Comparison of ENCODE assay signal across 8 cellular contexts in genomic region chr4:138242076-138242829, GRCh38. TPM values are rescaled to one million over a fixed set of nuclear protein-coding genes. Genes with fewer than 3 reads are reported as not detected.
DNase-seq lines count a peak whose midpoint lies in the region; ATAC-seq and TF ChIP-seq lines count a peak whose summit lies in the region.

TSS of gene SLC7A11 (minus strand) at chr4:138242349. CDS start at chr4:138242069, 280 bp downstream.

- peak; percentile 97 for ATAC-seq in GM19463 (IDR thresholded peaks at IDR 0.05; ENCODE audit: unreplicated experiment)
- ATAC-seq in HG03571 (IDR thresholded peaks at IDR 0.05; ENCODE audit: unreplicated experiment): peak; percentile 97
- peak; percentile 94 for ATAC-seq in natural killer cell treated with Interleukin-12 subunit alpha and Interleukin-12 subunit beta and Interleukin-15 and Interleukin-18, amount 100 ng/mL, for 72 hours

- TF ChIP-seq POLR2A in thyroid gland (IDR thresholded peaks at IDR 0.05): peak in 1 of 2 donors; percentile 85

- WGBS in thyroid gland, 2 donors: 8 to 9% methylated on average over 12 of the region's 12 CpGs

- H3K4me3 ChIP-seq in fibroblast of lung (replicated peaks in 1 of 4; ENCODE audit: control extremely low read depth in 1 of 4, insufficient read depth in 1 of 4, low read depth in 3 of 4, low read length in 4 of 4): peak within 1 kb of the TSS; percentile 58 to 86 (median 60)
- H3K4me3 ChIP-seq in thyroid gland (replicated peaks in 1 of 3): peak within 1 kb of the TSS in 2 of 3 donors; percentile 9 to 15

- DNase-seq in DMS114 treated with DMSO at 0.1 percent for 48 hours (lab: John Stamatoyannopoulos, UW; ENCODE audit: unreplicated experiment): peak; percentile 47
- peak; percentile 89 for DNase-seq in NCI-H748 treated with DMSO at 0.1 percent for 48 hours (lab: John Stamatoyannopoulos, UW)
- peak; percentile 60 for DNase-seq in activated CD8-positive, alpha-beta memory T cell treated with anti-CD3 and anti-CD28 coated beads, Interleukin-2, amount 50 U/mL, for 48 hours
- peak; percentile 99 for DNase-seq in fibroblast of lung (ENCODE audit: low read depth in 2 of 2)
- DNase-seq in natural killer cell treated with Interleukin-12 subunit alpha and Interleukin-12 subunit beta and Interleukin-15 and Interleukin-18, amount 100 ng/mL, for 72 hours (ENCODE audit: low spot score): peak; percentile 60
- peak; percentile 74 to 78 for DNase-seq in thyroid gland

- peaks cover 8 to 13% of the 10 kb centered on the region in 2 donors for H3K4me1 Mint-ChIP-seq in natural killer cell treated with Interleukin-12 subunit alpha and Interleukin-12 subunit beta and Interleukin-15 and Interleukin-18, amount 100 ng/mL, for 72 hours (ENCODE audit: low read depth in 2 of 2)

- peak within 1 kb of the TSS; percentile 97 for H3K4me2 ChIP-seq in fibroblast of lung (ENCODE audit: extremely low read depth, insufficient read depth, low read length)

- H3K36me3 Mint-ChIP-seq in natural killer cell treated with Interleukin-12 subunit alpha and Interleukin-12 subunit beta and Interleukin-15 and Interleukin-18, amount 100 ng/mL, for 72 hours: peaks cover 6% of the 10 kb centered on the region

- H3K36me3 ChIP-seq in fibroblast of lung (ENCODE audit: control insufficient read depth, insufficient read depth, low read length) (no peaks in the 10 kb centered on the region), thyroid gland (no peaks in the 10 kb centered on the region)

- H3K9ac ChIP-seq in fibroblast of lung (ENCODE audit: insufficient read depth, low read length): peak within 1 kb of the TSS; percentile 69

- H3K27me3 ChIP-seq in fibroblast of lung (ENCODE audit: control insufficient read depth, insufficient read depth, low read length) (no peaks in the 10 kb centered on the region), thyroid gland (no peaks in the 10 kb centered on the region)

- intact Hi-C loops in thyroid gland (cut with DNase I): no loop called here

- H3K79me2 ChIP-seq in fibroblast of lung (ENCODE audit: control insufficient read depth, insufficient read depth, low read length): peaks cover 17% of the 10 kb centered on the region

- H3K9me3 ChIP-seq in fibroblast of lung (ENCODE audit: control insufficient read depth, insufficient read depth, low read depth, low read length): no peaks in the 10 kb centered on the region
- H3K9me3 ChIP-seq in thyroid gland: no peaks in the 10 kb centered on the region

- peak within 1 kb of the TSS; percentile 93 for H3K27ac ChIP-seq in fibroblast of lung (ENCODE audit: insufficient read depth, low read length)
- peak within 1 kb of the TSS; percentile 75 to 88 (median 77) for H3K27ac ChIP-seq in thyroid gland

- no peaks in the 10 kb centered on the region for H4K20me1 ChIP-seq in fibroblast of lung (ENCODE audit: control insufficient read depth, extremely low read depth, insufficient read depth, low read length)

- peak within 1 kb of the TSS; percentile 86 to 88 for H3K27ac Mint-ChIP-seq in natural killer cell treated with Interleukin-12 subunit alpha and Interleukin-12 subunit beta and Interleukin-15 and Interleukin-18, amount 100 ng/mL, for 72 hours

- H3K4me3 Mint-ChIP-seq in natural killer cell treated with Interleukin-12 subunit alpha and Interleukin-12 subunit beta and Interleukin-15 and Interleukin-18, amount 100 ng/mL, for 72 hours: peak within 1 kb of the TSS; percentile 93

- TF ChIP-seq CTCF in fibroblast of lung (conservative IDR thresholded peaks at IDR 0.05 in 1 of 2, IDR thresholded peaks at IDR 0.05 in 1 of 2; ENCODE audit: low read depth in 1 of 2, low read length in 2 of 2) (no peak), thyroid gland (IDR thresholded peaks at IDR 0.05) (peak in 1 of 6 experiments; percentile 24)

- H3K4me1 ChIP-seq in fibroblast of lung (ENCODE audit: control insufficient read depth, extremely low read depth, insufficient read depth, low read length) (no peaks in the 10 kb centered on the region), thyroid gland (peaks cover 0 to 7% of the 10 kb centered on the region in 2 donors)

- H3K27me3 Mint-ChIP-seq in natural killer cell treated with Interleukin-12 subunit alpha and Interleukin-12 subunit beta and Interleukin-15 and Interleukin-18, amount 100 ng/mL, for 72 hours: no peaks in the 10 kb centered on the region

- H3K9me3 Mint-ChIP-seq in natural killer cell treated with Interleukin-12 subunit alpha and Interleukin-12 subunit beta and Interleukin-15 and Interleukin-18, amount 100 ng/mL, for 72 hours: no peaks in the 10 kb centered on the region

- H2AFZ ChIP-seq in fibroblast of lung (ENCODE audit: low read length): peak within 1 kb of the TSS; percentile 68

RNA-seq across cellular contexts. Expression of gene SLC7A11, which starts in this region (rescaled TPM):
- total RNA-seq in fibroblast of lung (46.0 and 74.8 TPM in 2 replicates), thyroid gland (10 to 100 TPM in 1 of 4 donors, 1 to 10 TPM in 3; 6.2 to 39.8 (median 8.8) TPM)
- 9.6 and 16.0 TPM in 2 replicates for polyA plus RNA-seq in fibroblast of lung
- 5.9 and 9.5 TPM in 2 replicates for polyA plus RNA-seq in fibroblast of lung (2012)
- 20.1 and 22.5 TPM in 2 replicates for polyA minus RNA-seq in fibroblast of lung (ENCODE audit: low replicate concordance)
- 1 to 10 TPM; 7.6 to 9.1 TPM for total RNA-seq in natural killer cell treated with Interleukin-12 subunit alpha and Interleukin-12 subunit beta and Interleukin-15 and Interleukin-18, amount 100 ng/mL, for 72 hours

Comparison
In these comparisons a context has a peak if more than half of its experiments do, and no peak if none do; other contexts are left out.
1. Peak in every context shown above with its lines: DNase-seq, ATAC-seq, H3K4me3 ChIP-seq and H3K27ac ChIP-seq.
2. DNase-seq: peak in every context shown above with its lines; median percentile 99 in fibroblast of lung; 89 in NCI-H748 treated with DMSO at 0.1 percent for 48 hours; 76 in thyroid gland; 60 in activated CD8-positive, alpha-beta memory T cell treated with anti-CD3 and anti-CD28 coated beads, Interleukin-2, amount 50 U/mL, for 48 hours; 60 in natural killer cell treated with Interleukin-12 subunit alpha and Interleukin-12 subunit beta and Interleukin-15 and Interleukin-18, amount 100 ng/mL, for 72 hours; 47 in DMS114 treated with DMSO at 0.1 percent for 48 hours.